14 cellular contexts compared by ENCODE assay signal in the genomic region with DNA sequence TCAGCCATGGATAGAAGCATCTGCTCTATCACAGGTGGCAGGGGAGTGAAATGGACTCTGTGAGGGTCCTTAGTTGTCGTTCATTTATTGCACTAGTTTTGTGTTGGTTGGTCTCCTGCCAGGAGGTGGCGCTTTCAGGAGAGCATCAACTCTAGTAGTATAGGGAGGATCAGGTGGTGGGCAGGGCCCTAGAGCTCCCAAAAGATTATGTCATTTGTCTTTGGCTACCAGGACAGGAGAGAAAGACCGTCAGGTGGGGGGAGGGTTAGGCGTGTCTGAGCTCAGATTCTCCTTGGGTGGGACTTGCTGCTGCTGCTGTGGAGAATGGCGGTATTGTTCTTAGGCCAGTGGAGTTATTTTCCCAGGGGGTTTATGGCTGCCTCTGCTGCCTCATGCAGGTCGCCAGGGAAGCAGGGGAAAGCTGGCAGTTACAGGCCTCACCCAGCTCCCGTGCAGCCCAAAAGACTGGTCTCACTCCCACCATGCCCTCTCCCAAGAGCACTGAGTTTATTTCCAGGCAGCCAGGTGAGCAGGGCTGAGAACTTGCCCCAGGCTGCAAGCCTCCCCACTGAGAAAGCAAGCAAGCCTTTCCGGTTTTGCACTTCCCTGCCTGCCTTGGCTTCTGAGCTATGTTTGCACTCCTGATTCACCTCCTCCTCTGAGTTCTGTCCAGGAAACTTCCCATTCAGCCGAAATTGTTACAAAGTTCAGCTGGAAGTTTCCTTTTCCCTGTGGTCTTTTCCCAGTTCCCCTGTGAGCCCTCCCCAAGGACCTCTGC.
A peak's percentile ranks its signal among the peaks of the same experiment; 100 is the strongest.
DNase-seq lines count a peak whose midpoint lies in the region; TF ChIP-seq lines count a peak whose summit lies in the region.
"Had no signal": no experiment of that assay in that cellular context is flagged by ENCODE, and none has a peak within 500 bp of the region (broad histone marks: within the 10 kb centered on the region; RNA-seq: fewer than 3 reads in every experiment).

No MANE protein-coding gene starts in this region.

- TF ChIP-seq CTCF in 22Rv1 (IDR thresholded peaks at IDR 0.05) (peak; percentile 78), suprapubic skin (IDR thresholded peaks at IDR 0.05) (no peak)

- TF ChIP-seq POLR2A in suprapubic skin (IDR thresholded peaks at IDR 0.05): no peak

- DNase-seq in HT1080 (ENCODE audit: low read depth): peak; percentile 70
- peak; percentile 67 for DNase-seq in NCI-H82 (lab: John Stamatoyannopoulos, UW)
- DNase-seq in epithelial cell of prostate (ENCODE audit: low read depth, low spot score): peak; percentile 79
- DNase-seq in effector CD8-positive, alpha-beta T cell (lab: John Stamatoyannopoulos, UW): no peak
- no peak for DNase-seq in stimulated activated CD4-positive, alpha-beta T cell treated with anti-CD3 and anti-CD28 coated beads, Interleukin-4, amount 100 ng/mL, for 24 hours
- no peak for DNase-seq in 8988T
- DNase-seq in suprapubic skin (ENCODE audit: low spot score in 2 of 2): no peak
- DNase-seq: activated CD4-positive, alpha-beta T cell treated with anti-CD3 and anti-CD28 coated beads, Interleukin-2, amount 50 U/mL, for 48 hours; lower lobe of right lung; NCI-H1105 treated with DMSO at 0.1 percent for 48 hours; ovary; stimulated activated CD4-positive, alpha-beta T cell treated with anti-CD3 and anti-CD28 coated beads, Interleukin-2, amount 100 ng/mL, for 48 hours had no signal

- no peak overlapping the region for H3K4me3 ChIP-seq in suprapubic skin
- H3K4me3 ChIP-seq: HAP-1, lower lobe of right lung, ovary had no signal

- 36% methylated on average over 9 of the region's 9 CpGs for WGBS in suprapubic skin

- H3K27me3 ChIP-seq in suprapubic skin: no peaks in the 10 kb centered on the region
- H3K27me3 ChIP-seq: ovary had no signal

- no peak for TF ChIP-seq EP300 in suprapubic skin (IDR thresholded peaks at IDR 0.05)

- H3K9me3 ChIP-seq in suprapubic skin: no peaks in the 10 kb centered on the region
- H3K9me3 ChIP-seq: HAP-1, lower lobe of right lung, ovary had no signal

- H3K4me1 ChIP-seq in suprapubic skin: peaks cover 9% of the 10 kb centered on the region
- H3K4me1 ChIP-seq: HAP-1, lower lobe of right lung had no signal

- H3K27ac ChIP-seq in 22Rv1 (peak overlapping the region; percentile 76), epithelial cell of prostate (peak overlapping the region; percentile 82), suprapubic skin (no peak overlapping the region)
- H3K27ac ChIP-seq: lower lobe of right lung, ovary had no signal

- H3K36me3 ChIP-seq in suprapubic skin: no peaks in the 10 kb centered on the region
- H3K36me3 ChIP-seq: HAP-1, lower lobe of right lung, ovary had no signal

Comparison
In these comparisons a context has a peak if more than half of its experiments do, and no peak if none do; other contexts are left out.
1. DNase-seq: peak in HT1080 (single experiment), NCI-H82 (single experiment) and epithelial cell of prostate (single experiment); none in effector CD8-positive, alpha-beta T cell (single experiment), stimulated activated CD4-positive, alpha-beta T cell treated with anti-CD3 and anti-CD28 coated beads, Interleukin-4, amount 100 ng/mL, for 24 hours (single experiment), 8988T (single experiment) and suprapubic skin (0 of 2).